In genomic region chr6:72939029-72939428, GRCh38 we compare ENCODE assay signal across 23 cellular contexts.
"Had no signal": no experiment of that assay in that cellular context is flagged by ENCODE, and none has a peak within 500 bp of the region (broad histone marks: within the 10 kb centered on the region; RNA-seq: fewer than 3 reads in every experiment).

No MANE protein-coding gene starts in this region.

- H3K27ac Mint-ChIP-seq: activated B cell treated with CpG ODN at 0.5 μM for 24 hours; activated CD4-positive, alpha-beta T cell treated with anti-CD3 and anti-CD28 coated beads, Interleukin-2, amount 10 ng/mL, durations not matched to agents 24 days and 14 days; activated naive CD4-positive, alpha-beta T cell treated with anti-CD3 and anti-CD28 coated beads for 36 hours; activated naive CD8-positive, alpha-beta T cell; activated T-helper 17 cell treated with anti-CD3 and anti-CD28 coated beads, Interleukin-2, amount 50 U/mL, for 72 hours; brain; T-cell had no signal

- H3K27me3 Mint-ChIP-seq: activated B cell treated with CpG ODN at 0.5 μM for 24 hours; activated CD4-positive, alpha-beta T cell treated with anti-CD3 and anti-CD28 coated beads, Interleukin-2, amount 10 ng/mL, durations not matched to agents 24 days and 14 days; activated naive CD8-positive, alpha-beta T cell; central memory CD8-positive, alpha-beta T cell; T-cell had no signal

- H3K9me3 Mint-ChIP-seq: activated B cell treated with CpG ODN at 0.5 μM for 24 hours; activated CD4-positive, alpha-beta T cell treated with anti-CD3 and anti-CD28 coated beads, Interleukin-2, amount 10 ng/mL, durations not matched to agents 24 days and 14 days; activated naive CD4-positive, alpha-beta T cell treated with anti-CD3 and anti-CD28 coated beads for 36 hours; activated T-helper 17 cell treated with anti-CD3 and anti-CD28 coated beads, Interleukin-2, amount 50 U/mL, for 72 hours; brain; central memory CD8-positive, alpha-beta T cell; T-cell had no signal

- H3K4me3 Mint-ChIP-seq: activated B cell treated with CpG ODN at 0.5 μM for 24 hours; activated CD4-positive, alpha-beta T cell treated with anti-CD3 and anti-CD28 coated beads, Interleukin-2, amount 10 ng/mL, durations not matched to agents 24 days and 14 days; activated naive CD4-positive, alpha-beta T cell treated with anti-CD3 and anti-CD28 coated beads for 36 hours; activated naive CD8-positive, alpha-beta T cell; activated T-helper 17 cell treated with anti-CD3 and anti-CD28 coated beads, Interleukin-2, amount 50 U/mL, for 72 hours; brain; central memory CD8-positive, alpha-beta T cell; T-cell had no signal

- H3K36me3 Mint-ChIP-seq: activated naive CD8-positive, alpha-beta T cell; brain; T-cell had no signal

- DNase-seq: activated B cell treated with CpG ODN at 0.5 μM for 24 hours; activated CD4-positive, alpha-beta T cell treated with anti-CD3 and anti-CD28 coated beads for 1 hour; activated CD4-positive, alpha-beta T cell treated with anti-CD3 and anti-CD28 coated beads, Interleukin-2, amount 10 ng/mL, durations not matched to agents 24 days and 14 days; activated CD4-positive, alpha-beta T cell treated with anti-CD3 and anti-CD28 coated beads, Interleukin-2, amount 50 U/mL, for 48 hours; activated gamma-delta T cell; activated naive CD4-positive, alpha-beta T cell treated with anti-CD3 and anti-CD28 coated beads for 36 hours; activated T-cell treated with anti-CD3 and anti-CD28 coated beads, Interleukin-2, amount 50 U/mL, for 48 hours; amygdala; IMR-90; Kasumi-1; KBM-7; NCI-H1048; NCI-H1417 treated with DMSO at 0.1 percent for 48 hours; NCI-H1930; NCI-H526; NK-92 treated with Interleukin-12 subunit alpha and Interleukin-12 subunit beta, amount 100 ng/mL, for 24 hours; SIG-M5; T-cell; T1000 had no signal

- H3K4me1 Mint-ChIP-seq: activated B cell treated with CpG ODN at 0.5 μM for 24 hours; activated CD4-positive, alpha-beta T cell treated with anti-CD3 and anti-CD28 coated beads, Interleukin-2, amount 10 ng/mL, durations not matched to agents 24 days and 14 days; activated T-helper 17 cell treated with anti-CD3 and anti-CD28 coated beads, Interleukin-2, amount 50 U/mL, for 72 hours; brain; central memory CD8-positive, alpha-beta T cell had no signal
